13 cellular contexts compared by ENCODE assay signal in genomic region chr20:38307371-38308046, GRCh38. TPM values are rescaled to one million over a fixed set of nuclear protein-coding genes. Genes with fewer than 3 reads are reported as not detected.
DNase-seq lines count a peak whose midpoint lies in the region; ATAC-seq and TF ChIP-seq lines count a peak whose summit lies in the region.
"Had no signal": no experiment of that assay in that cellular context is flagged by ENCODE, and none has a peak within 500 bp of the region (broad histone marks: within the 10 kb centered on the region; RNA-seq: fewer than 3 reads in every experiment).

No MANE protein-coding gene starts in this region.

- no peak for ATAC-seq in HG02852 (IDR thresholded peaks at IDR 0.05; ENCODE audit: unreplicated experiment)
- ATAC-seq: upper lobe of right lung had no signal

- CTCF ChIA-PET in AG04449 (lab: Yijun Ruan, JAX), result interaction anchor here (1.0 to 15.7 kb wide), 6 partner anchors 11 to 249 kb away, joined by 3 to 250 read pairs (median 5); no protein-coding TSS in a partner anchor

- POLR2A ChIA-PET in AG04449 (lab: Yijun Ruan, JAX), result no interaction called here

- H3K4me3 ChIP-seq in AG04449 (ENCODE audit: low read depth, low read length) (no peak overlapping the region), fibroblast of pulmonary artery (replicated peaks; ENCODE audit: low read depth, low read length) (no peak overlapping the region)
- H3K4me3 ChIP-seq: SK-N-MC, upper lobe of right lung had no signal

- DNase-seq in AG04449 (ENCODE audit: low read depth, low spot score) (peak; percentile 19), H4 (ENCODE audit: low spot score) (peak; percentile 25), SKM-1 (lab: John Stamatoyannopoulos, UW; ENCODE audit: unreplicated experiment) (peak; percentile 46), fibroblast of pulmonary artery (ENCODE audit: low read depth) (peak; percentile 47), COLO829 (ENCODE audit: low spot score) (no peak), caudate nucleus (lab: John Stamatoyannopoulos, UW) (no peak), mesenteric fat pad (ENCODE audit: low spot score) (no peak)
- DNase-seq: DMS79 treated with DMSO at 0.1 percent for 48 hours; retina; stimulated activated CD4-positive, alpha-beta T cell treated with anti-CD3 and anti-CD28 coated beads, Interleukin-2, amount 100 ng/mL, for 48 hours; upper lobe of right lung had no signal

- H3K27ac ChIP-seq in caudate nucleus (ENCODE audit: low read depth, low read length), result no peak overlapping the region
- H3K27ac ChIP-seq: SK-N-MC, upper lobe of right lung had no signal

- no peak for TF ChIP-seq CTCF in AG04449 (IDR thresholded peaks at IDR 0.05; ENCODE audit: insufficient read depth, low read length, missing control alignments)
- TF ChIP-seq CTCF in fibroblast of pulmonary artery (IDR thresholded peaks at IDR 0.05; ENCODE audit: low read length, missing control alignments), result no peak

RNA-seq across cellular contexts. Expression of gene BPI, which starts 3.6 kb away (rescaled TPM):
- total RNA-seq in H4 (2014; rRNA removed; shearing (Covaris generic)), result 0.10 TPM in 1 of 2 replicates, not detected in the other
- total RNA-seq in mesenteric fat pad, result not detected
- total RNA-seq: upper lobe of right lung had no signal

RNA-seq across cellular contexts. Expression of gene LBP, which starts 38.8 kb away (rescaled TPM):
- total RNA-seq in H4 (2014; rRNA removed; shearing (Covaris generic)), result 0.06 TPM in 1 of 2 replicates, not detected in the other
- total RNA-seq in mesenteric fat pad, result 59.3 TPM

RNA-seq across cellular contexts. Expression of gene KIAA1755, which starts 47.0 kb away (rescaled TPM):
- not detected in 2 replicates for total RNA-seq in H4 (2014; rRNA removed; shearing (Covaris generic))
- total RNA-seq in mesenteric fat pad, result 5.6 TPM

Comparison
In these comparisons a context has a peak if more than half of its experiments do, and no peak if none do; other contexts are left out.
1. DNase-seq: peak in AG04449 (single experiment), H4 (single experiment), SKM-1 (single experiment) and fibroblast of pulmonary artery (single experiment); none in COLO829 (single experiment), caudate nucleus (0 of 61) and mesenteric fat pad (single experiment).
2. RNA of gene LBP, which starts 38.8 kb away (total RNA-seq): 59.3 TPM in mesenteric fat pad (single experiment); 0.06 TPM in H4; every median in the first group is over 10 times any median in the second.